Comparison of ENCODE assay signal across 29 cellular contexts in genomic region chr18:28331551-28331950, GRCh38.
"Had no signal": no experiment of that assay in that cellular context is flagged by ENCODE, and none has a peak within 500 bp of the region (broad histone marks: within the 10 kb centered on the region; RNA-seq: fewer than 3 reads in every experiment).

No MANE protein-coding gene starts in this region.

- H3K27ac ChIP-seq: brain microvascular endothelial cell, cardiac muscle cell, SJCRH30 had no signal

- H3K9ac ChIP-seq: SK-N-SH had no signal

- H3K36me3 Mint-ChIP-seq: activated CD8-positive, alpha-beta memory T cell treated with anti-CD3 and anti-CD28 coated beads, Interleukin-2, amount 10 ng/mL, durations not matched to agents 7 days and 5 days; activated naive CD4-positive, alpha-beta T cell treated with anti-CD3 and anti-CD28 coated beads, Interleukin-2, amount 10 ng/mL, durations not matched to agents 7 days and 5 days; activated naive CD8-positive, alpha-beta T cell had no signal

- H3K27me3 ChIP-seq: brain microvascular endothelial cell, cardiac muscle cell, SJCRH30 had no signal

- H3K4me3 Mint-ChIP-seq: activated B cell treated with CpG ODN at 0.5 μM for 24 hours; activated CD4-positive, alpha-beta memory T cell treated with anti-CD3 and anti-CD28 coated beads, Interleukin-2, amount 10 ng/mL, durations not matched to agents 7 days and 5 days; activated CD8-positive, alpha-beta memory T cell treated with anti-CD3 and anti-CD28 coated beads, Interleukin-2, amount 10 ng/mL, durations not matched to agents 7 days and 5 days; activated naive CD4-positive, alpha-beta T cell treated with anti-CD3 and anti-CD28 coated beads, Interleukin-2, amount 10 ng/mL, durations not matched to agents 7 days and 5 days; activated naive CD8-positive, alpha-beta T cell; activated naive CD8-positive, alpha-beta T cell treated with anti-CD3 and anti-CD28 coated beads, Interleukin-2, amount 50 U/mL, for 24 hours; central memory CD8-positive, alpha-beta T cell; T-helper 1 cell treated with Interleukin-12 subunit alpha and Interleukin-12 subunit beta and Interleukin-4 antibody, amounts not matched to agents 30 μg/mL and 1 μg/mL, for 36 hours; T-helper 2 cell treated with Interferon-gamma antibody and Interleukin-4, amounts not matched to agents 5 μg/mL and 100 μg/mL, for 36 hours had no signal

- H3K9me3 ChIP-seq: SJCRH30, SK-N-SH had no signal

- H3K36me3 ChIP-seq: brain microvascular endothelial cell, cardiac muscle cell, SJCRH30 had no signal

- ATAC-seq: activated CD8-positive, alpha-beta memory T cell treated with anti-CD3 and anti-CD28 coated beads, Interleukin-2, amount 10 ng/mL, durations not matched to agents 7 days and 5 days; activated naive CD8-positive, alpha-beta T cell treated with anti-CD3 and anti-CD28 coated beads, Interleukin-2, amount 50 U/mL, for 24 hours; Panc1 had no signal

- H3K4me2 ChIP-seq: SK-N-SH had no signal

- H3K27ac Mint-ChIP-seq: activated B cell treated with CpG ODN at 0.5 μM for 24 hours; activated CD4-positive, alpha-beta memory T cell treated with anti-CD3 and anti-CD28 coated beads, Interleukin-2, amount 10 ng/mL, durations not matched to agents 7 days and 5 days; activated CD8-positive, alpha-beta memory T cell treated with anti-CD3 and anti-CD28 coated beads, Interleukin-2, amount 10 ng/mL, durations not matched to agents 7 days and 5 days; activated naive CD4-positive, alpha-beta T cell treated with anti-CD3 and anti-CD28 coated beads, Interleukin-2, amount 10 ng/mL, durations not matched to agents 7 days and 5 days; activated naive CD8-positive, alpha-beta T cell; activated naive CD8-positive, alpha-beta T cell treated with anti-CD3 and anti-CD28 coated beads, Interleukin-2, amount 50 U/mL, for 24 hours; T-helper 1 cell treated with Interleukin-12 subunit alpha and Interleukin-12 subunit beta and Interleukin-4 antibody, amounts not matched to agents 30 μg/mL and 1 μg/mL, for 36 hours; T-helper 2 cell treated with Interferon-gamma antibody and Interleukin-4, amounts not matched to agents 5 μg/mL and 100 μg/mL, for 36 hours had no signal

- H3K9me3 Mint-ChIP-seq: activated naive CD8-positive, alpha-beta T cell treated with anti-CD3 and anti-CD28 coated beads, Interleukin-2, amount 50 U/mL, for 24 hours had no signal

- H3K4me1 ChIP-seq: SJCRH30 had no signal

- H3K4me3 ChIP-seq: cardiac muscle cell, SJCRH30 had no signal

- H3K9me2 ChIP-seq: SK-N-SH had no signal

- DNase-seq: activated B cell treated with CpG ODN at 0.5 μM for 24 hours; activated CD4-positive, alpha-beta memory T cell treated with anti-CD3 and anti-CD28 coated beads, Interleukin-2, amount 10 ng/mL, durations not matched to agents 7 days and 5 days; activated CD4-positive, alpha-beta T cell treated with anti-CD3 and anti-CD28 coated beads for 1 hour; activated CD4-positive, alpha-beta T cell treated with anti-CD3 and anti-CD28 coated beads for 48 hours; activated CD8-positive, alpha-beta memory T cell treated with anti-CD3 and anti-CD28 coated beads for 24 hours; activated CD8-positive, alpha-beta memory T cell treated with anti-CD3 and anti-CD28 coated beads, Interleukin-2, amount 10 ng/mL, durations not matched to agents 7 days and 5 days; activated CD8-positive, alpha-beta memory T cell treated with anti-CD3 and anti-CD28 coated beads, Interleukin-2, amount 50 U/mL, for 48 hours; activated effector memory CD4-positive, alpha-beta T cell treated with Interleukin-2 at 50 U/mL for 16 hours; activated naive CD4-positive, alpha-beta T cell treated with anti-CD3 and anti-CD28 coated beads, Interleukin-2, amount 10 ng/mL, durations not matched to agents 7 days and 5 days; activated naive CD8-positive, alpha-beta T cell treated with anti-CD3 and anti-CD28 coated beads, Interleukin-2, amount 50 U/mL, for 24 hours; activated T-cell treated with anti-CD3 and anti-CD28 coated beads, Interleukin-2, amount 50 U/mL, for 48 hours; brain microvascular endothelial cell; NCI-H1105; NCI-H1417 treated with DMSO at 0.1 percent for 48 hours; NCI-H187 treated with DMSO at 0.1 percent for 48 hours; NCI-H2081 treated with DMSO at 0.1 percent for 48 hours; NCI-H226; NCI-H510A; NCI-H526 treated with DMSO at 0.1 percent for 48 hours; NCI-H774; SHP77; SJCRH30; SK-N-SH had no signal

- H3K4me1 Mint-ChIP-seq: activated B cell treated with CpG ODN at 0.5 μM for 24 hours; activated CD4-positive, alpha-beta memory T cell treated with anti-CD3 and anti-CD28 coated beads, Interleukin-2, amount 10 ng/mL, durations not matched to agents 7 days and 5 days; activated CD8-positive, alpha-beta memory T cell treated with anti-CD3 and anti-CD28 coated beads, Interleukin-2, amount 10 ng/mL, durations not matched to agents 7 days and 5 days; activated naive CD4-positive, alpha-beta T cell treated with anti-CD3 and anti-CD28 coated beads, Interleukin-2, amount 10 ng/mL, durations not matched to agents 7 days and 5 days; activated naive CD8-positive, alpha-beta T cell treated with anti-CD3 and anti-CD28 coated beads, Interleukin-2, amount 50 U/mL, for 24 hours; central memory CD8-positive, alpha-beta T cell had no signal

- H3K27me3 Mint-ChIP-seq: activated B cell treated with CpG ODN at 0.5 μM for 24 hours; activated CD4-positive, alpha-beta memory T cell treated with anti-CD3 and anti-CD28 coated beads, Interleukin-2, amount 10 ng/mL, durations not matched to agents 7 days and 5 days; activated CD8-positive, alpha-beta memory T cell treated with anti-CD3 and anti-CD28 coated beads, Interleukin-2, amount 10 ng/mL, durations not matched to agents 7 days and 5 days; activated naive CD4-positive, alpha-beta T cell treated with anti-CD3 and anti-CD28 coated beads, Interleukin-2, amount 10 ng/mL, durations not matched to agents 7 days and 5 days; activated naive CD8-positive, alpha-beta T cell; activated naive CD8-positive, alpha-beta T cell treated with anti-CD3 and anti-CD28 coated beads, Interleukin-2, amount 50 U/mL, for 24 hours; central memory CD8-positive, alpha-beta T cell had no signal
